ENCODE assay signal across 10 cellular contexts in genomic region chr2:98560256-98560771, GRCh38. TPM values are rescaled to one million over a fixed set of nuclear protein-coding genes. Genes with fewer than 3 reads are reported as not detected.
A peak's percentile ranks its signal among the peaks of the same experiment; 100 is the strongest.
DNase-seq lines count a peak whose midpoint lies in the region; ATAC-seq and TF ChIP-seq lines count a peak whose summit lies in the region.
"Had no signal": no experiment of that assay in that cellular context is flagged by ENCODE, and none has a peak within 500 bp of the region (broad histone marks: within the 10 kb centered on the region; RNA-seq: fewer than 3 reads in every experiment).

No MANE protein-coding gene starts in this region.

- intact Hi-C loops in cardiac septum (cut with DNase I), result loop anchor here (5.0 to 10.0 kb wide), 2 partner anchors 47 to 146 kb away; partner anchors contain the start of genes COA5 and UNC50

- H3K4me1 Mint-ChIP-seq in activated naive CD8-positive, alpha-beta T cell treated with anti-CD3 and anti-CD28 coated beads for 36 hours, result peaks cover 28% of the 10 kb centered on the region

- DNase-seq in activated effector memory CD4-positive, alpha-beta T cell treated with anti-CD3 and anti-CD28 coated beads, Interleukin-2, amount 50 U/mL, for 16 hours, result peak; percentile 52
- DNase-seq in activated effector memory CD4-positive, alpha-beta T cell treated with Interleukin-2 at 50 U/mL for 16 hours, result no peak
- no peak for DNase-seq in activated naive CD8-positive, alpha-beta T cell treated with anti-CD3 and anti-CD28 coated beads for 36 hours
- peak; percentile 82 for DNase-seq in cardiac septum (ENCODE audit: low spot score)
- DNase-seq in thoracic aorta (ENCODE audit: low spot score), result no peak
- no peak for DNase-seq in GM19240 (ENCODE audit: insufficient read length, low spot score)
- DNase-seq in cerebellar cortex (ENCODE audit: low spot score), result no peak
- no peak for DNase-seq in NCI-H2171 (lab: John Stamatoyannopoulos, UW)
- DNase-seq: Caco-2, MV-4-11 had no signal

- H3K4me3 Mint-ChIP-seq in activated naive CD8-positive, alpha-beta T cell treated with anti-CD3 and anti-CD28 coated beads for 36 hours, result no peak overlapping the region

- peak overlapping the region; percentile 55 to 84 for H3K27ac ChIP-seq in thoracic aorta

- no peak for TF ChIP-seq CTCF in thoracic aorta (IDR thresholded peaks at IDR 0.05)

- no peaks in the 10 kb centered on the region for H3K27me3 ChIP-seq in thoracic aorta (replicated peaks; ENCODE audit: insufficient read depth)

- H3K27me3 Mint-ChIP-seq in activated naive CD8-positive, alpha-beta T cell treated with anti-CD3 and anti-CD28 coated beads for 36 hours, result no peaks in the 10 kb centered on the region

- peaks cover 7% of the 10 kb centered on the region for H3K36me3 ChIP-seq in thoracic aorta

- peaks cover 9 to 33% of the 10 kb centered on the region in 2 donors for H3K4me1 ChIP-seq in thoracic aorta (ENCODE audit: control insufficient read depth in 1 of 2, low read depth in 2 of 2)
- H3K4me1 ChIP-seq: Caco-2 had no signal

- H3K4me3 ChIP-seq in thoracic aorta, result no peak overlapping the region

- H3K9me3 ChIP-seq in thoracic aorta, result no peaks in the 10 kb centered on the region
- H3K9me3 ChIP-seq: Caco-2 had no signal

- peak overlapping the region; percentile 49 for H3K27ac Mint-ChIP-seq in activated naive CD8-positive, alpha-beta T cell treated with anti-CD3 and anti-CD28 coated beads for 36 hours

- no peak for ATAC-seq in thoracic aorta (ENCODE audit: insufficient number of reproducible peaks, low FRiP score, low read depth)

- peaks cover 8% of the 10 kb centered on the region for H3K36me3 Mint-ChIP-seq in activated naive CD8-positive, alpha-beta T cell treated with anti-CD3 and anti-CD28 coated beads for 36 hours

- no peaks in the 10 kb centered on the region for H3K9me3 Mint-ChIP-seq in activated naive CD8-positive, alpha-beta T cell treated with anti-CD3 and anti-CD28 coated beads for 36 hours

RNA-seq across cellular contexts. Expression of gene COA5, which starts 48.0 kb away (rescaled TPM):
- 10 to 100 TPM; 27.1 to 27.2 TPM for total RNA-seq in activated naive CD8-positive, alpha-beta T cell treated with anti-CD3 and anti-CD28 coated beads for 36 hours
- total RNA-seq in cardiac septum, result 28.3 TPM
- total RNA-seq in thoracic aorta, result 10 to 100 TPM; 29.8 to 37.5 TPM

RNA-seq across cellular contexts. Expression of gene UNC50, which starts 48.1 kb away (rescaled TPM):
- 10 to 100 TPM; 29.8 to 30.9 TPM for total RNA-seq in activated naive CD8-positive, alpha-beta T cell treated with anti-CD3 and anti-CD28 coated beads for 36 hours
- total RNA-seq in cardiac septum, result 27.9 TPM
- 10 to 100 TPM; 32.6 to 38.2 TPM for total RNA-seq in thoracic aorta

Comparison
In these comparisons a context has a peak if more than half of its experiments do, and no peak if none do; other contexts are left out.
1. DNase-seq: peak in activated effector memory CD4-positive, alpha-beta T cell treated with anti-CD3 and anti-CD28 coated beads, Interleukin-2, amount 50 U/mL, for 16 hours (single experiment) and cardiac septum (single experiment); none in activated effector memory CD4-positive, alpha-beta T cell treated with Interleukin-2 at 50 U/mL for 16 hours (single experiment), activated naive CD8-positive, alpha-beta T cell treated with anti-CD3 and anti-CD28 coated beads for 36 hours (single experiment), thoracic aorta (single experiment), GM19240 (single experiment), cerebellar cortex (single experiment) and NCI-H2171 (single experiment).